ENCODE assay signal across 24 cellular contexts in the genomic region with DNA sequence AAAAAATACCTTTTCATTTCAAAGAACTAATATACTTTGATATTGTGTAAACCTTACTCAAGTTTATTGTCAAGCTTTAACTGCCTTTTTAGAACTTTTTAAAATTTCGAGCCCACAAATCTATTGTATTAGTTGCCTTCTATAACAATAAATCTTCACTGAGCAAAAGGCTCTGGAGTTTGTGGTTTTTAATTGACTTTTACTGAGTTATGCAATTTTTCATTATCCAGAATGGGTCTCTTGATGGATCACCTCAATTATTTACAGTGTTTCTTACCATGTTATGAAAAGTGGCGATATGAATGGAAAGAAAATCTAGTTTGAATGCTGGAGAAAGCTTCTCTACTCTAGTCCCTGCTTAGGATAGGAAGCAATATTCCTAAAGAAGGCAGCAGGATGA. TPM values are rescaled to one million over a fixed set of nuclear protein-coding genes. Genes with fewer than 3 reads are reported as not detected.
DNase-seq lines count a peak whose midpoint lies in the region; ATAC-seq, FAIRE-seq and TF ChIP-seq lines count a peak whose summit lies in the region.
"Had no signal": no experiment of that assay in that cellular context is flagged by ENCODE, and none has a peak within 500 bp of the region (broad histone marks: within the 10 kb centered on the region; RNA-seq: fewer than 3 reads in every experiment).

No MANE protein-coding gene starts in this region.

- POLR2A ChIA-PET in HEK293T (lab: Yijun Ruan, JAX) = no interaction called here

- no peak overlapping the region for H2AK5ac ChIP-seq in mesendoderm (ENCODE audit: low read length)

- DNase-seq in HEK293T (ENCODE audit: extremely low spot score) = no peak
- no peak for DNase-seq in endodermal cell
- no peak for DNase-seq in neural crest cell (ENCODE audit: low read depth, low spot score)
- DNase-seq in mesendoderm = no peak
- DNase-seq in ovary = no peak
- no peak for DNase-seq in HTR-8/SVneo (ENCODE audit: insufficient read length, low spot score)
- DNase-seq: activated CD4-positive, alpha-beta T cell treated with anti-CD3 and anti-CD28 coated beads for 1 hour; activated CD8-positive, alpha-beta T cell treated with anti-CD3 and anti-CD28 coated beads for 36 hours; activated effector memory CD4-positive, alpha-beta T cell treated with Interleukin-2 at 50 U/mL for 16 hours; activated naive CD8-positive, alpha-beta T cell treated with anti-CD3 and anti-CD28 coated beads, Interleukin-2, amount 10 ng/mL, durations not matched to agents 7 days and 5 days; DND-41; H7; hippocampal formation; left lung; NCI-H1092; NCI-H2029 treated with DMSO at 0.1 percent for 48 hours; psoas muscle had no signal

- H2BK15ac ChIP-seq in mesendoderm (replicated peaks; ENCODE audit: low read depth) = no peak overlapping the region

- intact Hi-C loops in ovary (cut with DNase I) = no loop called here

- H2BK5ac ChIP-seq in mesendoderm (ENCODE audit: low read length) = no peak overlapping the region

- H3K9me3 ChIP-seq in endodermal cell (ENCODE audit: control insufficient read depth, low read length) = no peaks in the 10 kb centered on the region
- no peaks in the 10 kb centered on the region for H3K9me3 ChIP-seq in ovary
- H3K9me3 ChIP-seq: left lung, psoas muscle had no signal

- H4K8ac ChIP-seq in mesendoderm (ENCODE audit: low read depth, low read length) = no peak overlapping the region

- TF ChIP-seq CTCF in 22Rv1 (IDR thresholded peaks at IDR 0.05) (no peak), endodermal cell (conservative IDR thresholded peaks at IDR 0.05) (no peak), neural crest cell (conservative IDR thresholded peaks at IDR 0.05) (no peak), ovary (IDR thresholded peaks at IDR 0.05) (no peak)

- H3K4me3 Mint-ChIP-seq in endodermal cell (no peak overlapping the region), neural crest cell (peak overlapping the region; percentile 98)
- H3K4me3 Mint-ChIP-seq: activated CD8-positive, alpha-beta T cell treated with anti-CD3 and anti-CD28 coated beads for 36 hours; activated naive CD8-positive, alpha-beta T cell treated with anti-CD3 and anti-CD28 coated beads, Interleukin-2, amount 10 ng/mL, durations not matched to agents 7 days and 5 days had no signal

- H3K27me3 ChIP-seq in endodermal cell (ENCODE audit: control insufficient read depth, insufficient read depth, low read length, poor library complexity, severe bottlenecking) (no peaks in the 10 kb centered on the region), mesendoderm (ENCODE audit: insufficient read depth, low read length, poor library complexity) (no peaks in the 10 kb centered on the region), ovary (no peaks in the 10 kb centered on the region)

- no peak overlapping the region for H3K4me2 ChIP-seq in mesendoderm (ENCODE audit: low read length)

- H3K9me3 Mint-ChIP-seq in endodermal cell = no peaks in the 10 kb centered on the region
- no peaks in the 10 kb centered on the region for H3K9me3 Mint-ChIP-seq in neural crest cell
- H3K9me3 Mint-ChIP-seq: activated CD8-positive, alpha-beta T cell treated with anti-CD3 and anti-CD28 coated beads for 36 hours; activated naive CD8-positive, alpha-beta T cell treated with anti-CD3 and anti-CD28 coated beads, Interleukin-2, amount 10 ng/mL, durations not matched to agents 7 days and 5 days had no signal

- no peak for FAIRE-seq in HTR-8/SVneo (lab: Jason Lieb, UNC)
- FAIRE-seq: frontal cortex, GM12878, HepG2 had no signal

- peaks cover 22% of the 10 kb centered on the region for H3K79me2 ChIP-seq in mesendoderm (ENCODE audit: control insufficient read depth, insufficient read depth, low read length)

- H3K36me3 Mint-ChIP-seq in endodermal cell (ENCODE audit: low read depth) (peaks cover 17% of the 10 kb centered on the region), neural crest cell (ENCODE audit: low read depth) (peaks cover 22% of the 10 kb centered on the region)
- H3K36me3 Mint-ChIP-seq: activated naive CD8-positive, alpha-beta T cell treated with anti-CD3 and anti-CD28 coated beads, Interleukin-2, amount 10 ng/mL, durations not matched to agents 7 days and 5 days had no signal

- TF ChIP-seq EP300 in ovary (IDR thresholded peaks at IDR 0.05) = no peak

- no peaks in the 10 kb centered on the region for H3K79me1 ChIP-seq in mesendoderm (ENCODE audit: low read length)

- H3K56ac ChIP-seq in mesendoderm (ENCODE audit: low read length) = no peak overlapping the region

- no peak overlapping the region for H3K23ac ChIP-seq in mesendoderm (ENCODE audit: low read length)

- no peak overlapping the region for H2BK120ac ChIP-seq in mesendoderm (ENCODE audit: low read depth, low read length)

- H3K36me3 ChIP-seq in endodermal cell (ENCODE audit: control insufficient read depth, insufficient read depth, low read length) (no peaks in the 10 kb centered on the region), mesendoderm (ENCODE audit: control insufficient read depth, insufficient read depth, low read length) (no peaks in the 10 kb centered on the region), ovary (no peaks in the 10 kb centered on the region)
- H3K36me3 ChIP-seq: left lung had no signal

- no peak for TF ChIP-seq POLR2A in ovary (IDR thresholded peaks at IDR 0.05)

- no peak for ATAC-seq in HG02852 (IDR thresholded peaks at IDR 0.05; ENCODE audit: unreplicated experiment)
- ATAC-seq: activated CD8-positive, alpha-beta T cell treated with anti-CD3 and anti-CD28 coated beads for 36 hours; GM12878; HepG2; left lung; psoas muscle had no signal

- H3K27ac ChIP-seq in 22Rv1 (peak overlapping the region; percentile 90), endodermal cell (ENCODE audit: low read depth, low read length) (peak overlapping the region; percentile 85), mesendoderm (ENCODE audit: low read depth, low read length) (no peak overlapping the region), ovary (no peak overlapping the region)
- H3K27ac ChIP-seq: HL-60, left lung, psoas muscle had no signal

- WGBS in endodermal cell (ENCODE audit: insufficient coverage in 1 of 2, insufficient read length in 1 of 2), 2 experiments = 90% methylated on average over 2 of the region's 2 CpGs; no CpG with 5 or more reads in 1 of the 2 experiments
- WGBS in mesendoderm (ENCODE audit: extremely low coverage, insufficient coverage, low lambda C conversion rate) = no CpG with 5 or more reads among the region's 2 CpGs
- WGBS in ovary, 3 donors = 40 to 84% (median 61%) methylated on average over 2 of the region's 2 CpGs

- H3K4me3 ChIP-seq in endodermal cell (ENCODE audit: low read length) = no peak overlapping the region
- H3K4me3 ChIP-seq in mesendoderm (ENCODE audit: low read length) = no peak overlapping the region
- no peak overlapping the region for H3K4me3 ChIP-seq in ovary
- H3K4me3 ChIP-seq: GM12878, left lung, psoas muscle had no signal

- no peaks in the 10 kb centered on the region for H3K27me3 Mint-ChIP-seq in endodermal cell (ENCODE audit: insufficient read depth)
- H3K27me3 Mint-ChIP-seq in neural crest cell (ENCODE audit: low read depth) = no peaks in the 10 kb centered on the region

- H3K18ac ChIP-seq in mesendoderm (ENCODE audit: low read length) = no peak overlapping the region

- H3K9ac ChIP-seq in endodermal cell (ENCODE audit: extremely low read depth, low read length, poor library complexity, severe bottlenecking) (no peak overlapping the region), mesendoderm (ENCODE audit: low read length) (no peak overlapping the region)

- H4K5ac ChIP-seq in mesendoderm (ENCODE audit: low read length) = no peak overlapping the region

- H3K4me1 Mint-ChIP-seq in endodermal cell (peaks cover 37% of the 10 kb centered on the region), neural crest cell (peaks cover 51% of the 10 kb centered on the region)

- H3K4me1 ChIP-seq in endodermal cell (ENCODE audit: control insufficient read depth, insufficient read depth, low read length) (peaks cover 14% of the 10 kb centered on the region), mesendoderm (ENCODE audit: control insufficient read depth, low read depth, low read length) (no peaks in the 10 kb centered on the region), ovary (ENCODE audit: insufficient read depth) (no peaks in the 10 kb centered on the region)

- H3K4ac ChIP-seq in mesendoderm (ENCODE audit: low read depth, low read length) = no peak overlapping the region

- H3K27ac Mint-ChIP-seq in endodermal cell = no peak overlapping the region
- peak overlapping the region; percentile 21 for H3K27ac Mint-ChIP-seq in neural crest cell (ENCODE audit: unreplicated experiment)
- H3K27ac Mint-ChIP-seq: activated CD8-positive, alpha-beta T cell treated with anti-CD3 and anti-CD28 coated beads for 36 hours; activated naive CD8-positive, alpha-beta T cell treated with anti-CD3 and anti-CD28 coated beads, Interleukin-2, amount 10 ng/mL, durations not matched to agents 7 days and 5 days had no signal

- CTCF ChIA-PET in HEK293T (lab: Yijun Ruan, JAX) = interaction anchor here (0.7 kb wide), 1 partner anchor 8 kb away, joined by 3 read pairs; no protein-coding TSS in a partner anchor

TF ChIP-seq in HEK293T, 16 proteins besides CTCF, POLR2A, EP300 and RAD21:
- TF ChIP-seq LEF1 (IDR thresholded peaks at IDR 0.05; ENCODE audit: borderline replicate concordance) (no peak), FOXM1 (IDR thresholded peaks at IDR 0.05; ENCODE audit: borderline replicate concordance) (no peak), FOXK2 (IDR thresholded peaks at IDR 0.05) (no peak), PKNOX1 (IDR thresholded peaks at IDR 0.05) (peak; percentile 54; the same call in 1 of the 2 replicates)

RNA-seq across cellular contexts. Expression of gene ID4, which starts 4.9 kb away (rescaled TPM):
- total RNA-seq in endodermal cell = 10 to 100 TPM; 38.5 to 39.3 TPM
- polyA plus RNA-seq in endodermal cell (2013, experiment 1 of 2) = 63.6 TPM
- polyA plus RNA-seq in endodermal cell (2013, experiment 2 of 2) = 50.1 TPM
- 104 and 106 TPM in 2 replicates for total RNA-seq in neural crest cell
- 21.2 TPM for polyA plus RNA-seq in mesendoderm (2013, experiment 1 of 2)
- 20.1 TPM for polyA plus RNA-seq in mesendoderm (2013, experiment 2 of 2)
- 100 to 1,000 TPM in 1 of 7 donors, 10 to 100 TPM in 5, 1 to 10 TPM in 1; 9.9 to 169 (median 49.2) TPM for total RNA-seq in ovary
- polyA plus RNA-seq in ovary = 10 to 100 TPM; 40.6 to 63.9 TPM
- total RNA-seq: activated CD8-positive, alpha-beta T cell treated with anti-CD3 and anti-CD28 coated beads for 36 hours; activated naive CD8-positive, alpha-beta T cell treated with anti-CD3 and anti-CD28 coated beads, Interleukin-2, amount 10 ng/mL, durations not matched to agents 7 days and 5 days; GM12878; T-helper 1 cell treated with Interleukin-12 subunit alpha and Interleukin-12 subunit beta and Interleukin-4 antibody, amounts not matched to agents 30 ng/mL and 1 ng/mL, for 36 hours had no signal

Comparison
In these comparisons a context has a peak if more than half of its experiments do, and no peak if none do; other contexts are left out.
1. H3K27ac ChIP-seq: peak in 22Rv1 (single experiment) and endodermal cell (single experiment); none in mesendoderm (single experiment) and ovary (0 of 2).